ENCODE assay signal across 8 cellular contexts in the genomic region with DNA sequence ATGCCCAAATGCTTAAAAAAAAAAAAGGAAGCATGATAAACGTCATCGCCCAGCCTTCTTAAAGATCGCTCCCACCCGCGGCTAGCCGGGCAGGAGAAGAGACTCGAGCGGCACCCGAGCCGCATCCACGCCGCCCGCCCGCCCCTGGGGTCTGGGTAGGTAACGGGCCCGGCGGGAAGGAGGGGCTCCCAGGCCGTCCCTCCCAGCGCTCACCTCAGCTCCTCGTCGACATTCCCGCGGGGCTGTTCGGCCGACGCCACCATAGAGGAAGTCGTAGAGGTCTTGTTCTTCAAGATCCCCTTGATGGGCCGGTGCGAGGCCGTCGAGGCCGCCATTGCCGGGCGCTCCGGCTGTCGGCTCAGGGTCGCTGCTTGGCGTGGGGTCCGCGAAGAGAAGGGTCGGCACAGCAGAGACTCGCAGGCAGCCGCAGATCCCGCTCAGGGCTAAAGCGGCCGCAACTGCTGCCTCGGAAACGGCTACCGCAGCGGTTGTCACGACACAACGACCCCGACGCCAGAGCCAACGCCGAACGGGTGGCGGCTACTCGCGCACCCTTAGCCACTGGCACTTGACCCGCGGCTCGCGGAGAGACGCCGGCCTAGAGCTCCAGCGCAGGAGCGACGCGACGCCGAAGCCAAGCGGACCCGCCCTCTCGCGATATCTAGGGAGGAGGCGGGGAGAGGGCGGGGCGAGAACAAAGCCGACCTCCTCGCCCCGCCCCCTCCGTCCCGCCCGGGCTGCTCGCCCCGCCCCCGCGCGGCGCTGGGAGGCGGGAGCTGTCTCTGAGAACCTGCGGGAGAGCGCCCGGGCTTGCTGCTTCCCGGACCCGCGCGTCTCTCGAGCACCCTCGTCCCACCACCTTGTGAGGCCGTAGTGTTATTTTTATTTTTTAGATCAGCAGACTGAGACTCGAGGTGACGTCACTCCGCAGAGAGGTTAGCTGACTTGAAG. TPM values are rescaled to one million over a fixed set of nuclear protein-coding genes. Genes with fewer than 3 reads are reported as not detected.
DNase-seq lines count a peak whose midpoint lies in the region; ATAC-seq and TF ChIP-seq lines count a peak whose summit lies in the region.

A gene (minus strand): TSS at position 635 of the 951 bp plus-strand sequence. CDS start 300 bp downstream, at position 335.

- H3K4me3 ChIP-seq in epithelial cell of proximal tubule (ENCODE audit: low read depth, low read length) (peak within 1 kb of the TSS; percentile 81), mucosa of stomach (ENCODE audit: low read length) (peak within 1 kb of the TSS; percentile 81)

- H3K4me1 ChIP-seq in mucosa of stomach (ENCODE audit: control insufficient read depth, insufficient read depth, low read length) = peaks cover 31% of the 10 kb centered on the region

- TF ChIP-seq CTCF in epithelial cell of proximal tubule (conservative IDR thresholded peaks at IDR 0.05; ENCODE audit: low read depth, low read length) = no peak

- H3K9me3 Mint-ChIP-seq in IgD-negative memory B cell = no peaks in the 10 kb centered on the region

- H3K36me3 ChIP-seq in mucosa of stomach (ENCODE audit: control insufficient read depth, insufficient read depth, low read length) = no peaks in the 10 kb centered on the region

- peak within 1 kb of the TSS; percentile 83 for H3K9ac ChIP-seq in mucosa of stomach (ENCODE audit: low read length)

- no peaks in the 10 kb centered on the region for H3K36me3 Mint-ChIP-seq in IgD-negative memory B cell

- H3K4me1 Mint-ChIP-seq in IgD-negative memory B cell = peaks cover 52 to 59% (median 53%) of the 10 kb centered on the region in 3 donors

- H3K9me3 ChIP-seq in mucosa of stomach (ENCODE audit: control insufficient read depth, low read length) = no peaks in the 10 kb centered on the region

- peaks cover 6% of the 10 kb centered on the region for H3K27me3 ChIP-seq in mucosa of stomach (ENCODE audit: control insufficient read depth, insufficient read depth, low read length)

- H3K4me3 Mint-ChIP-seq in IgD-negative memory B cell = peak within 1 kb of the TSS; percentile 88 to 97 (median 90)

- peak; percentile 76 for ATAC-seq in GM21529 (IDR thresholded peaks at IDR 0.05; ENCODE audit: unreplicated experiment)

- H3K27ac Mint-ChIP-seq in IgD-negative memory B cell = peak within 1 kb of the TSS; percentile 86 to 98 (median 97)

- DNase-seq in DMS 273 treated with DMSO at 0.1 percent for 48 hours (lab: John Stamatoyannopoulos, UW) (peak; percentile 52), OCI-M1 (lab: John Stamatoyannopoulos, UW) (peak; percentile 89), epithelial cell of proximal tubule (ENCODE audit: low read depth) (no peak)
- peak; percentile 93 for DNase-seq in activated T-cell treated with anti-CD3 and anti-CD28 coated beads, Interleukin-2, amount 50 U/mL, for 1 hour
- DNase-seq in stimulated activated CD8-positive, alpha-beta memory T cell treated with anti-CD3 and anti-CD28 coated beads, Interleukin-4, amount 100 ng/mL, for 48 hours = peak; percentile 94

- H3K27me3 Mint-ChIP-seq in IgD-negative memory B cell = no peaks in the 10 kb centered on the region

RNA-seq across cellular contexts. Expression of the gene that starts here (rescaled TPM):
- 159 TPM for polyA plus RNA-seq in IgD-negative memory B cell
- 34.9 and 43.5 TPM in 2 replicates for total RNA-seq in epithelial cell of proximal tubule
